Comparison of ENCODE assay signal across 10 cellular contexts in the genomic region with DNA sequence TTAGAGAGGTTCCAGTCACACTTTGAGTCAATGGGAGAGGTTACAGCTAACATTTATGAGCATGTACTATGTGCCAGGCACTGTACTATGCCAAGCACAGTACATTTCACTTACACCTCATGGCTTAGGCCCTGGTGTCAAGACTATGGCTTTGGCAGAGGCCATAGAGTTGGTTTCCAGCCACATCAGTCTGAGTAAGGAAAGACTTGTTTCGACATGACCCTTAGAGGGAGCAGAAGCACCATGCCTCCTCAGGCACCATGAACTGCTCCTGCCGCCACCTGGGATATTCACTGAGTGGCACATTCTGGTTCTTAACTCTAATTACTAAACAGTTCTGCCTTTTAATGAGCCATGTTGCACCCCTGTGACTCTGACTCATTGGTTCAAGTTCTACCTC. TPM values are rescaled to one million over a fixed set of nuclear protein-coding genes. Genes with fewer than 3 reads are reported as not detected.
DNase-seq lines count a peak whose midpoint lies in the region; ATAC-seq and TF ChIP-seq lines count a peak whose summit lies in the region.
"Had no signal": no experiment of that assay in that cellular context is flagged by ENCODE, and none has a peak within 500 bp of the region (broad histone marks: within the 10 kb centered on the region; RNA-seq: fewer than 3 reads in every experiment).

No MANE protein-coding gene starts in this region.

- H3K27ac Mint-ChIP-seq in activated T-cell treated with anti-CD3 and anti-CD28 coated beads, Interleukin-2, amount 50 U/mL, for 24 hours, result peak overlapping the region; percentile 87
- H3K27ac Mint-ChIP-seq: IgD-negative memory B cell had no signal

- H3K27me3 Mint-ChIP-seq in activated T-cell treated with anti-CD3 and anti-CD28 coated beads, Interleukin-2, amount 50 U/mL, for 24 hours, result no peaks in the 10 kb centered on the region
- H3K27me3 Mint-ChIP-seq: IgD-negative memory B cell had no signal

- 54 to 91% (median 78%) methylated on average over 2 of the region's 2 CpGs for WGBS in heart left ventricle, 4 donors
- 63 to 66% methylated on average over 2 of the region's 2 CpGs for WGBS in upper lobe of left lung, 2 donors

- H3K4me3 Mint-ChIP-seq in activated T-cell treated with anti-CD3 and anti-CD28 coated beads, Interleukin-2, amount 50 U/mL, for 24 hours, result no peak overlapping the region
- H3K4me3 Mint-ChIP-seq: IgD-negative memory B cell had no signal

- H3K9me3 Mint-ChIP-seq in activated T-cell treated with anti-CD3 and anti-CD28 coated beads, Interleukin-2, amount 50 U/mL, for 24 hours, result no peaks in the 10 kb centered on the region
- H3K9me3 Mint-ChIP-seq: IgD-negative memory B cell had no signal

- TF ChIP-seq EP300 in upper lobe of left lung (IDR thresholded peaks at IDR 0.05), result peak in 1 of 4 donors; percentile 59

- no peak for TF ChIP-seq POLR2A in heart left ventricle (IDR thresholded peaks at IDR 0.05)
- TF ChIP-seq POLR2A in upper lobe of left lung (IDR thresholded peaks at IDR 0.05), result no peak

- H3K27ac ChIP-seq in heart left ventricle, result no peak overlapping the region
- peak overlapping the region in 1 of 4 donors; percentile 40 for H3K27ac ChIP-seq in upper lobe of left lung
- H3K27ac ChIP-seq: adrenal gland had no signal

- peaks cover 84% of the 10 kb centered on the region for H3K4me1 Mint-ChIP-seq in activated T-cell treated with anti-CD3 and anti-CD28 coated beads, Interleukin-2, amount 50 U/mL, for 24 hours (ENCODE audit: low read depth)

- TF ChIP-seq CTCF in heart left ventricle (IDR thresholded peaks at IDR 0.05) (peak in 5 of 12 donors; percentile 6 to 31 (median 16)), upper lobe of left lung (IDR thresholded peaks at IDR 0.05) (peak in 4 of 6 experiments; percentile 10 to 37 (median 24))

- H3K9me3 ChIP-seq in heart left ventricle, result no peaks in the 10 kb centered on the region
- no peaks in the 10 kb centered on the region for H3K9me3 ChIP-seq in upper lobe of left lung
- H3K9me3 ChIP-seq: adrenal gland had no signal

- peaks cover 90% of the 10 kb centered on the region for H3K36me3 Mint-ChIP-seq in activated T-cell treated with anti-CD3 and anti-CD28 coated beads, Interleukin-2, amount 50 U/mL, for 24 hours (ENCODE audit: low read depth)
- H3K36me3 Mint-ChIP-seq: IgD-negative memory B cell had no signal

- H3K27me3 ChIP-seq in heart left ventricle, result no peaks in the 10 kb centered on the region
- no peaks in the 10 kb centered on the region for H3K27me3 ChIP-seq in upper lobe of left lung
- H3K27me3 ChIP-seq: adrenal gland had no signal

- H3K4me3 ChIP-seq in heart left ventricle (no peak overlapping the region), upper lobe of left lung (no peak overlapping the region)
- H3K4me3 ChIP-seq: adrenal gland had no signal

- intact Hi-C loops in heart left ventricle (cut with DNase I), result no loop called here

- DNase-seq in stimulated activated CD4-positive, alpha-beta T cell treated with anti-CD3 and anti-CD28 coated beads, Interleukin-1b, Interleukin-23, amount 100 ng/mL, for 48 hours, result peak; percentile 55
- DNase-seq in stimulated activated CD4-positive, alpha-beta T cell treated with anti-CD3 and anti-CD28 coated beads, Interleukin-2, amount 100 ng/mL, for 48 hours, result no peak
- peak; percentile 50 for DNase-seq in activated T-cell treated with anti-CD3 and anti-CD28 coated beads, Interleukin-2, amount 50 U/mL, for 24 hours
- DNase-seq in heart left ventricle (peak in 3 of 5 donors; percentile 16 to 52 (median 39)), upper lobe of left lung (peak in 1 of 2 donors; percentile 82), inferior parietal cortex (ENCODE audit: extremely low spot score) (no peak), NK-92 (lab: John Stamatoyannopoulos, UW; ENCODE audit: unreplicated experiment) (no peak)
- DNase-seq in activated effector memory CD4-positive, alpha-beta T cell treated with Interleukin-2 at 50 U/mL for 16 hours, result no peak

- H3K36me3 ChIP-seq in heart left ventricle, result peaks cover 0 to 58% (median 0%) of the 10 kb centered on the region in 9 donors
- H3K36me3 ChIP-seq in upper lobe of left lung, result peaks cover 0 to 27% (median 2%) of the 10 kb centered on the region in 4 donors

- H3K4me1 ChIP-seq in heart left ventricle (peaks cover 0 to 49% (median 9%) of the 10 kb centered on the region in 12 donors), upper lobe of left lung (peaks cover 5 to 21% (median 14%) of the 10 kb centered on the region in 4 donors)

- ATAC-seq in heart left ventricle (peak; percentile 83 to 95 (median 89)), upper lobe of left lung (ENCODE audit: low FRiP score in 2 of 2) (peak; percentile 71 to 85)

RNA-seq across cellular contexts. Expression of gene DGUOK, which starts 12.7 kb away (rescaled TPM):
- total RNA-seq in heart left ventricle (10 to 100 TPM; 22.6 to 32.1 (median 24.3) TPM), upper lobe of left lung (10 to 100 TPM; 25.1 to 38.5 (median 34.9) TPM)
- 10 to 100 TPM; 34.9 to 49.2 TPM for polyA plus RNA-seq in heart left ventricle

RNA-seq across cellular contexts. Expression of gene TET3, which starts 45.3 kb away (rescaled TPM):
- total RNA-seq in heart left ventricle, result 10 to 100 TPM in 1 of 9 donors, 1 to 10 TPM in 8; 1.8 to 12.6 (median 2.5) TPM
- 1 to 10 TPM; 1.2 to 4.2 TPM for polyA plus RNA-seq in heart left ventricle
- total RNA-seq in upper lobe of left lung, result 10 to 100 TPM; 17.3 to 53.4 (median 23.6) TPM

RNA-seq across cellular contexts. Expression of gene ACTG2, which starts 46.6 kb away (rescaled TPM):
- total RNA-seq in heart left ventricle (10 to 100 TPM in 1 of 9 donors, 1 to 10 TPM in 8; 1.3 to 10.5 (median 3.1) TPM), upper lobe of left lung (10 to 100 TPM; 10.8 to 65.3 (median 27.2) TPM)
- 1 to 10 TPM; 4.2 to 4.4 TPM for polyA plus RNA-seq in heart left ventricle
- polyA plus RNA-seq: IgD-negative memory B cell had no signal

Comparison
In these comparisons a context has a peak if more than half of its experiments do, and no peak if none do; other contexts are left out.
1. DNase-seq: peak in stimulated activated CD4-positive, alpha-beta T cell treated with anti-CD3 and anti-CD28 coated beads, Interleukin-1b, Interleukin-23, amount 100 ng/mL, for 48 hours (single experiment), activated T-cell treated with anti-CD3 and anti-CD28 coated beads, Interleukin-2, amount 50 U/mL, for 24 hours (single experiment) and heart left ventricle (3 of 5); none in stimulated activated CD4-positive, alpha-beta T cell treated with anti-CD3 and anti-CD28 coated beads, Interleukin-2, amount 100 ng/mL, for 48 hours (0 of 2), inferior parietal cortex (single experiment), activated effector memory CD4-positive, alpha-beta T cell treated with Interleukin-2 at 50 U/mL for 16 hours (single experiment) and NK-92 (single experiment).